In genomic region chr3:4038351-4038750, GRCh38 we compare ENCODE assay signal across 37 cellular contexts.
"Had no signal": no experiment of that assay in that cellular context is flagged by ENCODE, and none has a peak within 500 bp of the region (broad histone marks: within the 10 kb centered on the region; RNA-seq: fewer than 3 reads in every experiment).

No MANE protein-coding gene starts in this region.

- ATAC-seq: activated CD4-positive, CD25-positive, alpha-beta regulatory T cell treated with anti-CD3 and anti-CD28 coated beads, Interleukin-2, amount 50 U/mL, for 24 hours; activated CD8-positive, alpha-beta memory T cell treated with anti-CD3 and anti-CD28 coated beads, Interleukin-2, amount 10 ng/mL, durations not matched to agents 7 days and 5 days; activated CD8-positive, alpha-beta T cell treated with anti-CD3 and anti-CD28 coated beads for 36 hours; activated naive CD8-positive, alpha-beta T cell treated with anti-CD3 and anti-CD28 coated beads, Interleukin-2, amount 50 U/mL, for 24 hours; esophagus mucosa; heart left ventricle; T-helper 17 cell had no signal

- H3K27ac Mint-ChIP-seq: activated B cell treated with CpG ODN at 0.5 μM for 24 hours; activated CD8-positive, alpha-beta memory T cell treated with anti-CD3 and anti-CD28 coated beads, Interleukin-2, amount 10 ng/mL, durations not matched to agents 7 days and 5 days; activated CD8-positive, alpha-beta T cell treated with anti-CD3 and anti-CD28 coated beads for 36 hours; activated naive CD4-positive, alpha-beta T cell treated with anti-CD3 and anti-CD28 coated beads for 36 hours; activated naive CD4-positive, alpha-beta T cell treated with anti-CD3 and anti-CD28 coated beads, Interleukin-2, amount 50 U/mL, for 24 hours; activated naive CD8-positive, alpha-beta T cell treated with anti-CD3 and anti-CD28 coated beads for 36 hours; activated naive CD8-positive, alpha-beta T cell treated with anti-CD3 and anti-CD28 coated beads, Interleukin-2, amount 50 U/mL, for 24 hours; activated T-helper 1 cell treated with anti-CD3 and anti-CD28 coated beads, Interleukin-12 subunit alpha, Interleukin-12 subunit beta, Interleukin-2, Interleukin-4 antibody, amounts not matched to agents 30 ng/mL and 10 ng/mL and 1 ng/mL, durations not matched to agents 14 hours and 24 hours and 36 hours; activated T-helper 2 cell treated with anti-CD3 and anti-CD28 coated beads, Interferon-gamma antibody, Interleukin-2, Interleukin-4, amounts not matched to agents 10 μg/mL and 5 μg/mL and 100 μg/mL, durations not matched to agents 14 hours and 24 hours and 36 hours; brain; endodermal cell; T-helper 17 cell; T-helper 2 cell treated with Interferon-gamma antibody and Interleukin-4, amounts not matched to agents 5 μg/mL and 100 μg/mL, for 36 hours had no signal

- H3K27me3 Mint-ChIP-seq: activated B cell treated with CpG ODN at 0.5 μM for 24 hours; activated CD8-positive, alpha-beta memory T cell treated with anti-CD3 and anti-CD28 coated beads, Interleukin-2, amount 10 ng/mL, durations not matched to agents 7 days and 5 days; activated CD8-positive, alpha-beta T cell treated with anti-CD3 and anti-CD28 coated beads for 36 hours; activated naive CD4-positive, alpha-beta T cell treated with anti-CD3 and anti-CD28 coated beads, Interleukin-2, amount 50 U/mL, for 24 hours; activated naive CD8-positive, alpha-beta T cell treated with anti-CD3 and anti-CD28 coated beads for 36 hours; activated naive CD8-positive, alpha-beta T cell treated with anti-CD3 and anti-CD28 coated beads, Interleukin-2, amount 50 U/mL, for 24 hours; brain; T-helper 17 cell had no signal

- H3K27ac ChIP-seq: adrenal gland, ascending aorta, breast epithelium, cardiac muscle cell, colonic mucosa, heart left ventricle, WERI-Rb-1 had no signal

- H3K9me3 ChIP-seq: adrenal gland, ascending aorta, breast epithelium, colonic mucosa, heart left ventricle had no signal

- DNase-seq: activated B cell treated with CpG ODN at 0.5 μM for 24 hours; activated CD4-positive, alpha-beta T cell treated with anti-CD3 and anti-CD28 coated beads for 48 hours; activated CD4-positive, alpha-beta T cell treated with anti-CD3 and anti-CD28 coated beads, Interleukin-2, amount 50 U/mL, for 1 hour; activated CD4-positive, alpha-beta T cell treated with anti-CD3 and anti-CD28 coated beads, Interleukin-2, amount 50 U/mL, for 48 hours; activated CD8-positive, alpha-beta memory T cell treated with anti-CD3 and anti-CD28 coated beads, Interleukin-2, amount 10 ng/mL, durations not matched to agents 7 days and 5 days; activated CD8-positive, alpha-beta memory T cell treated with anti-CD3 and anti-CD28 coated beads, Interleukin-2, amount 50 U/mL, for 4 hours; activated CD8-positive, alpha-beta T cell treated with anti-CD3 and anti-CD28 coated beads for 36 hours; activated effector memory CD4-positive, alpha-beta T cell treated with anti-CD3 and anti-CD28 coated beads, Interleukin-2, amount 50 U/mL, for 16 hours; activated naive CD4-positive, alpha-beta T cell treated with anti-CD3 and anti-CD28 coated beads for 36 hours; activated naive CD8-positive, alpha-beta T cell treated with anti-CD3 and anti-CD28 coated beads for 36 hours; activated naive CD8-positive, alpha-beta T cell treated with anti-CD3 and anti-CD28 coated beads, Interleukin-2, amount 50 U/mL, for 24 hours; activated T-cell treated with anti-CD3 and anti-CD28 coated beads, Interleukin-2, amount 50 U/mL, for 1 hour; activated T-cell treated with anti-CD3 and anti-CD28 coated beads, Interleukin-2, amount 50 U/mL, for 48 hours; adrenal gland; amygdala; central memory CD4-positive, alpha-beta T cell; cerebellar nuclear complex; colonic mucosa; effector memory CD4-positive, alpha-beta T cell; endodermal cell; foreskin fibroblast; heart left ventricle; T-helper 1 cell; T-helper 17 cell; T1000; WERI-Rb-1 had no signal

- H3K9me3 Mint-ChIP-seq: activated B cell treated with CpG ODN at 0.5 μM for 24 hours; activated CD8-positive, alpha-beta T cell treated with anti-CD3 and anti-CD28 coated beads for 36 hours; activated naive CD4-positive, alpha-beta T cell treated with anti-CD3 and anti-CD28 coated beads for 36 hours; activated naive CD4-positive, alpha-beta T cell treated with anti-CD3 and anti-CD28 coated beads, Interleukin-2, amount 50 U/mL, for 24 hours; activated naive CD8-positive, alpha-beta T cell treated with anti-CD3 and anti-CD28 coated beads for 36 hours; activated naive CD8-positive, alpha-beta T cell treated with anti-CD3 and anti-CD28 coated beads, Interleukin-2, amount 50 U/mL, for 24 hours; activated T-helper 1 cell treated with anti-CD3 and anti-CD28 coated beads, Interleukin-12 subunit alpha, Interleukin-12 subunit beta, Interleukin-2, Interleukin-4 antibody, amounts not matched to agents 30 ng/mL and 10 ng/mL and 1 ng/mL, durations not matched to agents 14 hours and 24 hours and 36 hours; activated T-helper 2 cell treated with anti-CD3 and anti-CD28 coated beads, Interferon-gamma antibody, Interleukin-2, Interleukin-4, amounts not matched to agents 10 μg/mL and 5 μg/mL and 100 μg/mL, durations not matched to agents 14 hours and 24 hours and 36 hours; T-helper 2 cell treated with Interferon-gamma antibody and Interleukin-4, amounts not matched to agents 5 μg/mL and 100 μg/mL, for 36 hours had no signal

- H3K36me3 ChIP-seq: adrenal gland, ascending aorta, breast epithelium, cardiac muscle cell, colonic mucosa, heart left ventricle, WERI-Rb-1 had no signal

- H3K4me3 Mint-ChIP-seq: activated B cell treated with CpG ODN at 0.5 μM for 24 hours; activated CD8-positive, alpha-beta memory T cell treated with anti-CD3 and anti-CD28 coated beads, Interleukin-2, amount 10 ng/mL, durations not matched to agents 7 days and 5 days; activated CD8-positive, alpha-beta T cell treated with anti-CD3 and anti-CD28 coated beads for 36 hours; activated naive CD4-positive, alpha-beta T cell treated with anti-CD3 and anti-CD28 coated beads for 36 hours; activated naive CD4-positive, alpha-beta T cell treated with anti-CD3 and anti-CD28 coated beads, Interleukin-2, amount 50 U/mL, for 24 hours; activated naive CD8-positive, alpha-beta T cell treated with anti-CD3 and anti-CD28 coated beads for 36 hours; activated naive CD8-positive, alpha-beta T cell treated with anti-CD3 and anti-CD28 coated beads, Interleukin-2, amount 50 U/mL, for 24 hours; activated T-helper 1 cell treated with anti-CD3 and anti-CD28 coated beads, Interleukin-12 subunit alpha, Interleukin-12 subunit beta, Interleukin-2, Interleukin-4 antibody, amounts not matched to agents 30 ng/mL and 10 ng/mL and 1 ng/mL, durations not matched to agents 14 hours and 24 hours and 36 hours; brain; endodermal cell; T-helper 17 cell; T-helper 2 cell treated with Interferon-gamma antibody and Interleukin-4, amounts not matched to agents 5 μg/mL and 100 μg/mL, for 36 hours had no signal

- H3K4me1 ChIP-seq: adrenal gland, ascending aorta, breast epithelium, colonic mucosa, heart left ventricle had no signal

- H3K4me1 Mint-ChIP-seq: activated B cell treated with CpG ODN at 0.5 μM for 24 hours; activated CD8-positive, alpha-beta memory T cell treated with anti-CD3 and anti-CD28 coated beads, Interleukin-2, amount 10 ng/mL, durations not matched to agents 7 days and 5 days; activated naive CD4-positive, alpha-beta T cell treated with anti-CD3 and anti-CD28 coated beads, Interleukin-2, amount 50 U/mL, for 24 hours; activated naive CD8-positive, alpha-beta T cell treated with anti-CD3 and anti-CD28 coated beads for 36 hours; activated naive CD8-positive, alpha-beta T cell treated with anti-CD3 and anti-CD28 coated beads, Interleukin-2, amount 50 U/mL, for 24 hours; brain; T-helper 17 cell had no signal

- H3K4me3 ChIP-seq: adrenal gland, ascending aorta, breast epithelium, cardiac muscle cell, colonic mucosa, heart left ventricle had no signal

- FAIRE-seq: frontal cortex had no signal

- H3K27me3 ChIP-seq: adrenal gland, ascending aorta, breast epithelium, cardiac muscle cell, colonic mucosa, heart left ventricle had no signal
